16 cellular contexts compared by ENCODE assay signal in the genomic region with DNA sequence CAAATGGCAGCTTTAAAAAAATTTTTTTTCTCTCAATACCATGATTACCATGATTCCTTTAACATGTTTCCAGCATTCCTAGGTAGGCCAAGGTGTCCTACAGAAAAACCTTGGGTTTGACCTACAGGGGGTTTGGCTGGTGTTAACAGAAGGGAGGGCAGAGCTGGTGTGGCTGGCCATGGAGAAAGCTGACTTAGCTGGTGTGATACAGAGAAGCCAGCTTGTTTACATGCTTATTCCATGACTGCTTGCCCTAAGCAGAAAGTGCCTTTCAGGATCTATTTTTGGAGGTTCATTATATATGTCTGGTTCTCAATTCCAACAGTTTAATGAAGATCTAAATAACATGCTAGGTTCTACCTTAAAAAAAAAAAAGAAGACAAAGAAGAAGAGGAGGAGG.
"Had no signal": no experiment of that assay in that cellular context is flagged by ENCODE, and none has a peak within 500 bp of the region (broad histone marks: within the 10 kb centered on the region; RNA-seq: fewer than 3 reads in every experiment).

No MANE protein-coding gene starts in this region.

- DNase-seq: activated CD4-positive, alpha-beta memory T cell treated with anti-CD3 and anti-CD28 coated beads, Interleukin-2, amount 10 ng/mL, durations not matched to agents 7 days and 5 days; activated CD4-positive, alpha-beta T cell treated with anti-CD3 and anti-CD28 coated beads for 36 hours; activated naive CD4-positive, alpha-beta T cell treated with anti-CD3 and anti-CD28 coated beads for 36 hours; brain microvascular endothelial cell; erythroblast; hypothalamus; occipital lobe; stimulated activated CD4-positive, alpha-beta T cell treated with anti-CD3 and anti-CD28 coated beads, Interleukin-15, amount 100 ng/mL, for 24 hours; stimulated activated CD4-positive, alpha-beta T cell treated with anti-CD3 and anti-CD28 coated beads, Interleukin-4, amount 100 ng/mL, for 24 hours; stomach; T-helper 9 cell had no signal

- H3K4me1 ChIP-seq: stomach had no signal

- H3K9me3 ChIP-seq: stomach, thoracic aorta had no signal

- H3K27me3 ChIP-seq: brain microvascular endothelial cell, stomach had no signal

- H3K27ac Mint-ChIP-seq: activated CD4-positive, alpha-beta memory T cell treated with anti-CD3 and anti-CD28 coated beads, Interleukin-2, amount 10 ng/mL, durations not matched to agents 7 days and 5 days; activated CD4-positive, alpha-beta T cell treated with anti-CD3 and anti-CD28 coated beads for 36 hours; activated naive CD4-positive, alpha-beta T cell treated with anti-CD3 and anti-CD28 coated beads for 36 hours; activated T-helper 1 cell treated with anti-CD3 and anti-CD28 coated beads, Interleukin-12 subunit alpha, Interleukin-12 subunit beta, Interleukin-2, Interleukin-4 antibody, amounts not matched to agents 30 ng/mL and 10 ng/mL and 1 ng/mL, durations not matched to agents 14 hours and 24 hours and 36 hours; dendritic cell treated with granulocyte-macrophage colony-stimulating factor and Interleukin-4, amounts not matched to agents 40 ng/mL and 50 ng/mL, for 4 days; natural killer cell treated with Interleukin-12 subunit alpha and Interleukin-12 subunit beta and Interleukin-15 and Interleukin-18, amount 100 ng/mL, for 72 hours had no signal

- H3K36me3 ChIP-seq: thoracic aorta had no signal

- ATAC-seq: activated CD4-positive, alpha-beta T cell treated with anti-CD3 and anti-CD28 coated beads for 36 hours; natural killer cell treated with Interleukin-12 subunit alpha and Interleukin-12 subunit beta and Interleukin-15 and Interleukin-18, amount 100 ng/mL, for 72 hours had no signal

- H3K9me3 Mint-ChIP-seq: activated CD4-positive, alpha-beta memory T cell treated with anti-CD3 and anti-CD28 coated beads, Interleukin-2, amount 10 ng/mL, durations not matched to agents 7 days and 5 days; activated naive CD4-positive, alpha-beta T cell treated with anti-CD3 and anti-CD28 coated beads for 36 hours; activated T-helper 1 cell treated with anti-CD3 and anti-CD28 coated beads, Interleukin-12 subunit alpha, Interleukin-12 subunit beta, Interleukin-2, Interleukin-4 antibody, amounts not matched to agents 30 ng/mL and 10 ng/mL and 1 ng/mL, durations not matched to agents 14 hours and 24 hours and 36 hours; dendritic cell treated with granulocyte-macrophage colony-stimulating factor and Interleukin-4, amounts not matched to agents 40 ng/mL and 50 ng/mL, for 4 days; natural killer cell treated with Interleukin-12 subunit alpha and Interleukin-12 subunit beta and Interleukin-15 and Interleukin-18, amount 100 ng/mL, for 72 hours had no signal

- H3K27ac ChIP-seq: brain microvascular endothelial cell, stomach, thoracic aorta had no signal

- H3K4me3 Mint-ChIP-seq: activated CD4-positive, alpha-beta memory T cell treated with anti-CD3 and anti-CD28 coated beads, Interleukin-2, amount 10 ng/mL, durations not matched to agents 7 days and 5 days; activated CD4-positive, alpha-beta T cell treated with anti-CD3 and anti-CD28 coated beads for 36 hours; activated naive CD4-positive, alpha-beta T cell treated with anti-CD3 and anti-CD28 coated beads for 36 hours; activated T-helper 1 cell treated with anti-CD3 and anti-CD28 coated beads, Interleukin-12 subunit alpha, Interleukin-12 subunit beta, Interleukin-2, Interleukin-4 antibody, amounts not matched to agents 30 ng/mL and 10 ng/mL and 1 ng/mL, durations not matched to agents 14 hours and 24 hours and 36 hours; dendritic cell treated with granulocyte-macrophage colony-stimulating factor and Interleukin-4, amounts not matched to agents 40 ng/mL and 50 ng/mL, for 4 days; natural killer cell treated with Interleukin-12 subunit alpha and Interleukin-12 subunit beta and Interleukin-15 and Interleukin-18, amount 100 ng/mL, for 72 hours had no signal

- H3K27me3 Mint-ChIP-seq: activated CD4-positive, alpha-beta memory T cell treated with anti-CD3 and anti-CD28 coated beads, Interleukin-2, amount 10 ng/mL, durations not matched to agents 7 days and 5 days; activated CD4-positive, alpha-beta T cell treated with anti-CD3 and anti-CD28 coated beads for 36 hours; dendritic cell treated with granulocyte-macrophage colony-stimulating factor and Interleukin-4, amounts not matched to agents 40 ng/mL and 50 ng/mL, for 4 days; natural killer cell treated with Interleukin-12 subunit alpha and Interleukin-12 subunit beta and Interleukin-15 and Interleukin-18, amount 100 ng/mL, for 72 hours had no signal

- H3K4me1 Mint-ChIP-seq: activated CD4-positive, alpha-beta memory T cell treated with anti-CD3 and anti-CD28 coated beads, Interleukin-2, amount 10 ng/mL, durations not matched to agents 7 days and 5 days had no signal

- H3K4me3 ChIP-seq: lung, stomach, thoracic aorta had no signal
